In the genomic region with DNA sequence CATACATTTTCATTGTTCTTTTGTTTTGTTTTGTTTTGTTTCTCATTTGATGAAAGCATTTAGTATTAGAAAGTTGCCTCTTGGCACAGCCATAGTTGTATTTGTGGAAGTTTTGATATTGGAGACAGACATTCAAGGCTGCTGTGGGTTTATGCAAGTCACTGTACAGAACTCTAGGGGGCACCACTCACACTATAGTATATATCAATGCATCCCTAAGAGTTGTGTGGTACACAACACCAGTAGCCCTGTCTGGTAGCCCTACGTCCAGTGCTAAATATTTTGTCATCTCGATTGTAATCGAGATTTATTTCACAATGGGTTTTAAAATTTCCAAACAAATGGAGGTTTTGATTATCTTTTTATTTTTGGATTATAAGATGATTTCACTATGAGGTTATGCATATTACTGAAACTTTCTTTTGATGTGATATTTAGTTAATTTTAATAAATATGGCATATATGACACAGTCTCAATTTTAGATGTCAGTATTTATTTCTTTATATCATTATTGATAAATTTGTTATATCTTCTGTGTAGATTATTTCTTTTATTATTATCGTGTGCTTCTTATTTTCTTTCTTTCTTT, we compare ENCODE assay signal across 9 cellular contexts.
DNase-seq lines count a peak whose midpoint lies in the region; FAIRE-seq and TF ChIP-seq lines count a peak whose summit lies in the region.
"Had no signal": no experiment of that assay in that cellular context is flagged by ENCODE, and none has a peak within 500 bp of the region (broad histone marks: within the 10 kb centered on the region; RNA-seq: fewer than 3 reads in every experiment).

No MANE protein-coding gene starts in this region.

- in situ Hi-C loops in G401 (cut with HindIII; ENCODE audit: low sequenced_read_pairs): no loop called here

- H3K27ac ChIP-seq in A673 (ENCODE audit: low read depth, low read length, poor library complexity, severe bottlenecking): no peak overlapping the region
- H3K27ac ChIP-seq in SJCRH30: no peak overlapping the region
- H3K27ac ChIP-seq in esophagus squamous epithelium: no peak overlapping the region
- H3K27ac ChIP-seq in trophoblast cell (ENCODE audit: low read depth, low read length): no peak overlapping the region

- TF ChIP-seq POLR2A in H54 (IDR thresholded peaks at IDR 0.05; ENCODE audit: low read depth, low read length) (no peak), esophagus squamous epithelium (IDR thresholded peaks at IDR 0.05) (no peak)

- H3K4me3 ChIP-seq in A673 (ENCODE audit: low read depth, low read length, poor library complexity, severe bottlenecking): no peak overlapping the region
- H3K4me3 ChIP-seq in SJCRH30: no peak overlapping the region
- no peak overlapping the region for H3K4me3 ChIP-seq in esophagus squamous epithelium
- no peak overlapping the region for H3K4me3 ChIP-seq in trophoblast cell (ENCODE audit: low read depth, low read length)

- H2BK5ac ChIP-seq in trophoblast cell (ENCODE audit: low read depth, low read length, poor library complexity): no peak overlapping the region

- WGBS in esophagus squamous epithelium, 2 donors: 48 to 55% methylated on average over 4 of the region's 4 CpGs
- WGBS in trophoblast cell (ENCODE audit: extremely low coverage, insufficient coverage, insufficient read length): no CpG with 5 or more reads among the region's 4 CpGs

- no peak overlapping the region for H2BK12ac ChIP-seq in trophoblast cell (ENCODE audit: low read length)

- H3K4me1 ChIP-seq in A673 (ENCODE audit: insufficient read depth, low read length, poor library complexity, severe bottlenecking): no peaks in the 10 kb centered on the region
- H3K4me1 ChIP-seq in SJCRH30: no peaks in the 10 kb centered on the region
- no peaks in the 10 kb centered on the region for H3K4me1 ChIP-seq in esophagus squamous epithelium
- H3K4me1 ChIP-seq in trophoblast cell (ENCODE audit: control insufficient read depth in 1 of 2, insufficient read depth in 2 of 2, low read length in 2 of 2): no peaks in the 10 kb centered on the region

- H4K8ac ChIP-seq in trophoblast cell (ENCODE audit: low read depth, low read length): no peak overlapping the region

- no peak overlapping the region for H3K9ac ChIP-seq in trophoblast cell (ENCODE audit: low read length)

- TF ChIP-seq CTCF in A673 (conservative IDR thresholded peaks at IDR 0.05; ENCODE audit: low read depth, low read length): peak; percentile 88
- peak; percentile 34 to 70 (median 50) for TF ChIP-seq CTCF in esophagus squamous epithelium (IDR thresholded peaks at IDR 0.05)

- no peak overlapping the region for H3K4ac ChIP-seq in trophoblast cell (ENCODE audit: low read depth, low read length)

- H3K27me3 ChIP-seq in A673 (replicated peaks; ENCODE audit: insufficient read depth, low read depth, low read length, poor library complexity) (no peaks in the 10 kb centered on the region), SJCRH30 (no peaks in the 10 kb centered on the region), esophagus squamous epithelium (no peaks in the 10 kb centered on the region), trophoblast cell (ENCODE audit: insufficient read depth, low read length) (no peaks in the 10 kb centered on the region)

- no peaks in the 10 kb centered on the region for H3K36me3 ChIP-seq in A673 (ENCODE audit: insufficient read depth, low read length, poor library complexity, severe bottlenecking)
- no peaks in the 10 kb centered on the region for H3K36me3 ChIP-seq in SJCRH30
- H3K36me3 ChIP-seq in esophagus squamous epithelium: no peaks in the 10 kb centered on the region
- H3K36me3 ChIP-seq in trophoblast cell (ENCODE audit: control insufficient read depth in 1 of 2, insufficient read depth in 2 of 2, low read length in 2 of 2): no peaks in the 10 kb centered on the region

- no peak overlapping the region for H4K91ac ChIP-seq in trophoblast cell (ENCODE audit: low read depth, low read length)

- no peaks in the 10 kb centered on the region for H3K79me2 ChIP-seq in trophoblast cell (ENCODE audit: control insufficient read depth, insufficient read depth, low read length, poor library complexity)

- FAIRE-seq in H54 (lab: Jason Lieb, UNC): peak; percentile 95

- intact Hi-C loops in A673 (cut with micrococcal nuclease; ENCODE audit: unreplicated experiment) (loop anchor here (2.0 to 10.0 kb wide), 3 partner anchors 135 to 353 kb away; no protein-coding TSS in a partner anchor), esophagus squamous epithelium (cut with DNase I) (loop anchor here (10.0 kb wide), 1 partner anchor 345 kb away; no protein-coding TSS in a partner anchor)

- no TSS peak for BruUV-seq in A673 (replicated peaks; lab: Mats Ljungman, UMichigan)

- POLR2A ChIA-PET in A673 (lab: Charles Lee; ENCODE audit: low non-redundant PET): no interaction called here

- no peak overlapping the region for H2AFZ ChIP-seq in trophoblast cell (ENCODE audit: insufficient read depth, low read length, poor library complexity)

- H3K9me3 ChIP-seq in A673 (ENCODE audit: low read depth, low read length, poor library complexity, severe bottlenecking): no peaks in the 10 kb centered on the region
- no peaks in the 10 kb centered on the region for H3K9me3 ChIP-seq in SJCRH30 (replicated peaks)
- H3K9me3 ChIP-seq in esophagus squamous epithelium: no peaks in the 10 kb centered on the region
- H3K9me3 ChIP-seq in trophoblast cell (ENCODE audit: insufficient read depth, low read depth, low read length): no peaks in the 10 kb centered on the region

- H2AK5ac ChIP-seq in trophoblast cell (ENCODE audit: low read length): no peak overlapping the region

- no peak overlapping the region for H3K14ac ChIP-seq in trophoblast cell (ENCODE audit: low read length)

- CTCF ChIA-PET in A673 (lab: Charles Lee): no interaction called here

- peak; percentile 79 for DNase-seq in A673 (ENCODE audit: low spot score)
- DNase-seq in G401 (ENCODE audit: low spot score): peak; percentile 12
- DNase-seq in H54 (ENCODE audit: insufficient read length, low spot score): peak; percentile 42
- peak; percentile 55 for DNase-seq in LHCN-M2 (ENCODE audit: low read depth)
- DNase-seq in SJCRH30: peak; percentile 8 to 54
- DNase-seq in esophagus squamous epithelium (lab: John Stamatoyannopoulos, UW): no peak
- DNase-seq in trophoblast cell: peak; percentile 30 to 76
- DNase-seq in NCI-H1048 (lab: John Stamatoyannopoulos, UW): no peak
- DNase-seq: right cardiac atrium had no signal

- H3K23ac ChIP-seq in trophoblast cell (ENCODE audit: low read length): no peak overlapping the region

- H2BK120ac ChIP-seq in trophoblast cell (ENCODE audit: insufficient read depth, low read length, poor library complexity): no peak overlapping the region

- H3K4me2 ChIP-seq in trophoblast cell (ENCODE audit: low read length): no peak overlapping the region

- H3K79me1 ChIP-seq in trophoblast cell (ENCODE audit: low read length): no peaks in the 10 kb centered on the region

- H3K18ac ChIP-seq in trophoblast cell (ENCODE audit: low read length): no peak overlapping the region

- no peak overlapping the region for H4K12ac ChIP-seq in trophoblast cell (ENCODE audit: low read depth, low read length)

Comparison
In these comparisons a context has a peak if more than half of its experiments do, and no peak if none do; other contexts are left out.
1. DNase-seq: peak in A673 (single experiment), G401 (single experiment), H54 (single experiment), LHCN-M2 (single experiment), SJCRH30 (2 of 2) and trophoblast cell (2 of 2); none in esophagus squamous epithelium (single experiment) and NCI-H1048 (single experiment).